Comparison of ENCODE assay signal across 22 cellular contexts in the genomic region with DNA sequence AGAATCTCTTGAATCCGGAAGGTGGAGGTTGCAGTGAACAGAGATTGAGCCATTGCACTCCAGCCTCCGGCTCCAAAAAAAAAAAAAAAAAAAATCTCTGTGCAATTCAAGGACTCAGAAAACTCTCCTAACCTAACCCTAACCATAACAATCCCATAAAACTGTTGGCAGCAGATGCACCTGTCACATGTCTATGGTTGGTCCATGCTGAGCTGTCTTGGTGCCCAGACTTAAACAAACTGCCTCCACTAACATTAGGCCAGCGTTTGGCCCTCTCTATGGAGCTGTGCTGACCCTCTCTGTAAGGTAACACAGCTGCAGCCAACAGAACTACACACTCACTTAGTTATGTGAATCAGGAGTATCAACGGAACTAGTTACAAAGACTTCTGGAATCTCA.
"Had no signal": no experiment of that assay in that cellular context is flagged by ENCODE, and none has a peak within 500 bp of the region (broad histone marks: within the 10 kb centered on the region; RNA-seq: fewer than 3 reads in every experiment).

No MANE protein-coding gene starts in this region.

- DNase-seq: dermis blood vessel endothelial cell; dorsolateral prefrontal cortex; effector CD4-positive, alpha-beta T cell; effector memory CD4-positive, alpha-beta T cell; foreskin keratinocyte; glutamatergic neuron; head of caudate nucleus; heart right ventricle; hippocampal formation; left cardiac atrium; left lung; left ventricle myocardium superior; lower lobe of right lung; mesenchymal stem cell; mucosa of descending colon had no signal

- H3K27me3 ChIP-seq: dorsolateral prefrontal cortex, esophagus muscularis mucosa, foreskin keratinocyte, heart right ventricle, left lung had no signal

- H3K4me1 ChIP-seq: esophagus muscularis mucosa, foreskin keratinocyte, heart right ventricle, left lung, lower lobe of right lung had no signal

- H3K36me3 ChIP-seq: esophagus muscularis mucosa, heart right ventricle, left lung, lower lobe of right lung had no signal

- H3K27ac ChIP-seq: coronary artery, dorsolateral prefrontal cortex, esophagus muscularis mucosa, foreskin keratinocyte, heart right ventricle, left lung, lower lobe of right lung had no signal

- H3K4me3 ChIP-seq: coronary artery, dorsolateral prefrontal cortex, esophagus muscularis mucosa, heart right ventricle, left lung, lower lobe of right lung, mucosa of descending colon had no signal

- H3K9me3 ChIP-seq: esophagus muscularis mucosa, lower lobe of right lung, mucosa of descending colon had no signal

- FAIRE-seq: colon, endothelial cell of umbilical vein, frontal cortex, islet of Langerhans, keratinocyte had no signal
